Comparison of ENCODE assay signal across 13 cellular contexts in genomic region chr11:92830382-92831148, GRCh38.
DNase-seq lines count a peak whose midpoint lies in the region; ATAC-seq, FAIRE-seq and TF ChIP-seq lines count a peak whose summit lies in the region.
"Had no signal": no experiment of that assay in that cellular context is flagged by ENCODE, and none has a peak within 500 bp of the region (broad histone marks: within the 10 kb centered on the region; RNA-seq: fewer than 3 reads in every experiment).

No MANE protein-coding gene starts in this region.

- H3K27ac Mint-ChIP-seq in stimulated activated naive CD8-positive, alpha-beta T cell treated with anti-CD3 and anti-CD28 coated beads, Interleukin-15, amount 100 ng/mL, for 72 hours, result peak overlapping the region in 1 of 2 donors; percentile 12

- TF ChIP-seq POLR2A in GM12891 (IDR thresholded peaks at IDR 0.05; ENCODE audit: low read depth, low read length), result no peak

- DNase-seq in stimulated activated naive CD8-positive, alpha-beta T cell treated with anti-CD3 and anti-CD28 coated beads, Interleukin-15, Interleukin-2, amounts not matched to agents 100 U/mL and 50 U/mL, for 24 hours, result no peak
- no peak for DNase-seq in stimulated activated naive CD8-positive, alpha-beta T cell treated with anti-CD3 and anti-CD28 coated beads, Interleukin-15, amount 100 ng/mL, for 72 hours
- peak; percentile 95 for DNase-seq in NCI-H2196 treated with DMSO at 0.1 percent for 48 hours (lab: John Stamatoyannopoulos, UW; ENCODE audit: unreplicated experiment)
- no peak for DNase-seq in GM12891 (ENCODE audit: insufficient read length, low spot score)
- DNase-seq in T-helper 9 cell, result no peak
- DNase-seq: activated CD8-positive, alpha-beta memory T cell treated with anti-CD3 and anti-CD28 coated beads, Interleukin-2, amount 50 U/mL, for 4 hours; erythroblast; kidney glomerular epithelial cell; pancreas had no signal

- no peak overlapping the region for H3K4me3 Mint-ChIP-seq in stimulated activated naive CD8-positive, alpha-beta T cell treated with anti-CD3 and anti-CD28 coated beads, Interleukin-15, amount 100 ng/mL, for 72 hours

- no peaks in the 10 kb centered on the region for H3K36me3 ChIP-seq in thymus (ENCODE audit: control insufficient read depth, insufficient read depth)
- H3K36me3 ChIP-seq: pancreas, tibial nerve had no signal

- no peak for FAIRE-seq in GM12891 (lab: Jason Lieb, UNC)
- FAIRE-seq: pancreas had no signal

- 28% methylated on average over 5 of the region's 5 CpGs for WGBS in thymus

- H3K27me3 Mint-ChIP-seq in stimulated activated naive CD8-positive, alpha-beta T cell treated with anti-CD3 and anti-CD28 coated beads, Interleukin-15, amount 100 ng/mL, for 72 hours, result no peaks in the 10 kb centered on the region

- no peaks in the 10 kb centered on the region for H3K27me3 ChIP-seq in thymus (ENCODE audit: control insufficient read depth, insufficient read depth)
- H3K27me3 ChIP-seq: pancreas, tibial nerve had no signal

- H3K27ac ChIP-seq in thymus (ENCODE audit: low read depth), result peak overlapping the region; percentile 67
- H3K27ac ChIP-seq: pancreas, tibial nerve had no signal

- no peak overlapping the region for H3K4me3 ChIP-seq in thymus (ENCODE audit: low read length)
- H3K4me3 ChIP-seq: pancreas, tibial nerve had no signal

- peaks cover 42% of the 10 kb centered on the region for H3K4me1 ChIP-seq in thymus (ENCODE audit: control insufficient read depth, insufficient read depth, low read length)
- H3K4me1 ChIP-seq: pancreas had no signal

- ATAC-seq in stimulated activated naive CD8-positive, alpha-beta T cell treated with anti-CD3 and anti-CD28 coated beads, Interleukin-15, Interleukin-2, amounts not matched to agents 100 U/mL and 50 U/mL, for 24 hours, result peak; percentile 9
- ATAC-seq in stimulated activated naive CD8-positive, alpha-beta T cell treated with anti-CD3 and anti-CD28 coated beads, Interleukin-15, amount 100 ng/mL, for 72 hours, result no peak
- peak; percentile 73 for ATAC-seq in HG03103 (IDR thresholded peaks at IDR 0.05; ENCODE audit: low read depth, unreplicated experiment)
- no peak for ATAC-seq in HG03439 (IDR thresholded peaks at IDR 0.05; ENCODE audit: unreplicated experiment)
- ATAC-seq: pancreas had no signal

- H3K9me3 Mint-ChIP-seq in stimulated activated naive CD8-positive, alpha-beta T cell treated with anti-CD3 and anti-CD28 coated beads, Interleukin-15, amount 100 ng/mL, for 72 hours, result no peaks in the 10 kb centered on the region

- no peaks in the 10 kb centered on the region for H3K4me1 Mint-ChIP-seq in stimulated activated naive CD8-positive, alpha-beta T cell treated with anti-CD3 and anti-CD28 coated beads, Interleukin-15, amount 100 ng/mL, for 72 hours

- no peaks in the 10 kb centered on the region for H3K9me3 ChIP-seq in thymus (ENCODE audit: control insufficient read depth)
- H3K9me3 ChIP-seq: pancreas, tibial nerve had no signal

TF ChIP-seq in GM12891, 5 proteins besides CTCF, POLR2A, EP300 and RAD21:
- TF ChIP-seq POU2F2 (IDR thresholded peaks at IDR 0.05; ENCODE audit: low read depth, low read length), result no peak
- no peak for TF ChIP-seq PAX5 (IDR thresholded peaks at IDR 0.05; ENCODE audit: insufficient read depth, low read length, severe bottlenecking)
- TF ChIP-seq POLR2AphosphoS5 (IDR thresholded peaks at IDR 0.05; ENCODE audit: low read depth, low read length), result no peak

Comparison
In these comparisons a context has a peak if more than half of its experiments do, and no peak if none do; other contexts are left out.
1. ATAC-seq: peak in stimulated activated naive CD8-positive, alpha-beta T cell treated with anti-CD3 and anti-CD28 coated beads, Interleukin-15, Interleukin-2, amounts not matched to agents 100 U/mL and 50 U/mL, for 24 hours (single experiment) and HG03103 (single experiment); none in stimulated activated naive CD8-positive, alpha-beta T cell treated with anti-CD3 and anti-CD28 coated beads, Interleukin-15, amount 100 ng/mL, for 72 hours (single experiment) and HG03439 (single experiment).